Comparison of ENCODE assay signal across 8 cellular contexts in genomic region chr6:37102299-37103168, GRCh38.
A peak's percentile ranks its signal among the peaks of the same experiment; 100 is the strongest.
DNase-seq lines count a peak whose midpoint lies in the region; ATAC-seq, FAIRE-seq and TF ChIP-seq lines count a peak whose summit lies in the region.

No MANE protein-coding gene starts in this region.

- no peak overlapping the region for H2AFZ ChIP-seq in HepG2 (ENCODE audit: low read length)

- H3K79me2 ChIP-seq in HepG2 (ENCODE audit: insufficient read depth, low read length): no peaks in the 10 kb centered on the region

- H3K27ac ChIP-seq in HepG2 (ENCODE audit: extremely low read length, insufficient read depth, low read length): peak overlapping the region; percentile 89

- TF ChIP-seq RAD21 in HepG2 (CRISPR knock-in tag; IDR thresholded peaks at IDR 0.05): peak; percentile 81

- DNase-seq in AG10803 (ENCODE audit: low read depth) (peak; percentile 93), NCI-H524 treated with DMSO at 0.1 percent for 48 hours (lab: John Stamatoyannopoulos, UW) (peak; percentile 85), dermis blood vessel endothelial cell (peak; percentile 86), HepG2 (ENCODE audit: low spot score) (peak; percentile 92)
- peak; percentile 57 to 58 for DNase-seq in activated CD4-positive, alpha-beta T cell treated with anti-CD3 and anti-CD28 coated beads, Interleukin-2, amount 50 U/mL, for 4 hours
- peak; percentile 42 for DNase-seq in stimulated activated CD4-positive, alpha-beta T cell treated with anti-CD3 and anti-CD28 coated beads, Interleukin-2, amount 100 ng/mL, for 4 hours (ENCODE audit: low read depth)

- peaks cover 87% of the 10 kb centered on the region for H3K4me1 ChIP-seq in HepG2 (ENCODE audit: insufficient read depth, low read length)

- TF ChIP-seq POLR2A in GM19099 (IDR thresholded peaks at IDR 0.05; ENCODE audit: extremely low read depth, insufficient read length, low read depth) (peak; percentile 52), HepG2 (IDR thresholded peaks at IDR 0.05; ENCODE audit: insufficient read depth in 1 of 2, low read depth in 2 of 2, low read length in 2 of 2) (peak; percentile 43 to 69; a peak in 2 of 4 replicates)

- POLR2A ChIA-PET in HepG2 (lab: Yijun Ruan, JAX): interaction anchor here (0.6 to 5.9 kb wide), 24 partner anchors 8 to 85 kb away, joined by 3 to 132 read pairs (median 6); partner anchors contain the start of gene PIM1

- no peaks in the 10 kb centered on the region for H3K9me3 ChIP-seq in HepG2 (ENCODE audit: low read length)

- ATAC-seq in HG03439 (IDR thresholded peaks at IDR 0.05; ENCODE audit: unreplicated experiment) (peak; percentile 73), HepG2 (peak; percentile 82)

- TF ChIP-seq EP300 in HepG2 (IDR thresholded peaks at IDR 0.05; ENCODE audit: low read depth in 2 of 2, low read length in 2 of 2) (peak; percentile 50 to 95; a peak in 3 of 4 replicates), HepG2 (CRISPR knock-in tag; IDR thresholded peaks at IDR 0.05; ENCODE audit: borderline replicate concordance) (peak; percentile 20; the same call in 1 of the 2 replicates)

- BruUV-seq in HepG2 (replicated peaks; lab: Mats Ljungman, UMichigan): no TSS peak

- TF ChIP-seq CTCF in AG10803 (conservative IDR thresholded peaks at IDR 0.05; ENCODE audit: low read length) (no peak), HepG2 (CRISPR knock-in tag; IDR thresholded peaks at IDR 0.05) (peak; percentile 38; the same call in 1 of the 2 replicates)

- H4K20me1 ChIP-seq in HepG2 (ENCODE audit: insufficient read depth, low read length): no peaks in the 10 kb centered on the region

- WGBS in HepG2 (ENCODE audit: low lambda C conversion rate): under 1% methylated on average over 24 of the region's 36 CpGs

- FAIRE-seq in HepG2 (lab: Jason Lieb, UNC): no peak

- H3K27me3 ChIP-seq in HepG2 (ENCODE audit: control insufficient read depth in 1 of 2, insufficient read depth in 2 of 2, low read length in 2 of 2): no peaks in the 10 kb centered on the region

- intact Hi-C loops in HepG2 (cut with micrococcal nuclease; ENCODE audit: unreplicated experiment): no loop called here

- peak overlapping the region; percentile 55 for H3K4me3 ChIP-seq in AG10803 (ENCODE audit: low read length)
- peak overlapping the region; percentile 19 to 69 (median 54) for H3K4me3 ChIP-seq in HepG2 (replicated peaks in 1 of 3; ENCODE audit: insufficient read depth in 1 of 3, low read depth in 2 of 3, low read length in 3 of 3)

- CTCF ChIA-PET in HepG2 (lab: Yijun Ruan, JAX; ENCODE audit: low intra/inter-chr PET ratio, low total read pairs): interaction anchor here (1.2 kb wide), 1 partner anchor 44 kb away, joined by 3 read pairs; no protein-coding TSS in a partner anchor

- H3K36me3 ChIP-seq in HepG2 (replicated peaks in 1 of 2; ENCODE audit: control insufficient read depth in 1 of 2, insufficient read depth in 2 of 2, low read length in 2 of 2): no peaks in the 10 kb centered on the region

- H3K9ac ChIP-seq in HepG2 (ENCODE audit: insufficient read depth, low read depth, low read length): peak overlapping the region; percentile 82

- in situ Hi-C loops in HepG2 (cut with HindIII; ENCODE audit: extremely low pct_ligation_motif_present, low pct_unique_long_range_greater_than_20kb): loop anchor here (5.0 kb wide), 1 partner anchor 50 kb away; no protein-coding TSS in a partner anchor

- peak overlapping the region; percentile 96 for H3K4me2 ChIP-seq in HepG2 (ENCODE audit: low read depth, low read length)

TF ChIP-seq in HepG2, 621 proteins besides CTCF, POLR2A, EP300 and RAD21 (continues in another document):
- TF ChIP-seq MEF2D (CRISPR knock-in tag; IDR thresholded peaks at IDR 0.05) (peak; percentile 48; the same call in 1 of the 2 replicates), FOXO1 (CRISPR knock-in tag; IDR thresholded peaks at IDR 0.05) (peak; percentile 65; the same call in 1 of the 2 replicates), YY1 (IDR thresholded peaks at IDR 0.05; ENCODE audit: insufficient read depth, insufficient replicate concordance, low read depth, low read length) (no peak), ZNF883 (CRISPR knock-in tag; IDR thresholded peaks at IDR 0.05; ENCODE audit: not compliant biosample characterization) (peak; percentile 26), ZNF263 (CRISPR knock-in tag; IDR thresholded peaks at IDR 0.05) (peak; percentile 76), TOPORS (CRISPR knock-in tag; IDR thresholded peaks at IDR 0.05) (0 out of 2 replicates have a peak, but pooled peaks have one; percentile 43), CENPBD1 (CRISPR knock-in tag; IDR thresholded peaks at IDR 0.05; ENCODE audit: borderline replicate concordance, low read depth) (no peak), MIER2 (CRISPR knock-in tag; IDR thresholded peaks at IDR 0.05) (no peak), SRSF4 (IDR thresholded peaks at IDR 0.05; ENCODE audit: low read depth, low read length, poor library complexity, severe bottlenecking) (no peak), ZNF354B (CRISPR knock-in tag; IDR thresholded peaks at IDR 0.05) (no peak), ZKSCAN1 (IDR thresholded peaks at IDR 0.05; ENCODE audit: low read length) (no peak), NCOA2 (CRISPR knock-in tag; IDR thresholded peaks at IDR 0.05) (peak; percentile 61), FOSL1 (CRISPR knock-in tag; IDR thresholded peaks at IDR 0.05; ENCODE audit: borderline replicate concordance) (no peak), ATAD3A (CRISPR knock-in tag; IDR thresholded peaks at IDR 0.05) (no peak), ZNF674 (CRISPR knock-in tag; IDR thresholded peaks at IDR 0.05; ENCODE audit: low read depth) (0 out of 2 replicates have a peak, but pooled peaks have one; percentile 21), HINFP (CRISPR knock-in tag; IDR thresholded peaks at IDR 0.05; ENCODE audit: low read depth) (peak; percentile 90), ZNF546 (CRISPR knock-in tag; conservative IDR thresholded peaks at IDR 0.05) (no peak; the same call in 1 of the 2 replicates), HBP1 (CRISPR knock-in tag; IDR thresholded peaks at IDR 0.05; ENCODE audit: low read depth) (no peak), ELF4 (CRISPR knock-in tag; IDR thresholded peaks at IDR 0.05; ENCODE audit: borderline replicate concordance) (no peak), TRAFD1 (CRISPR knock-in tag; IDR thresholded peaks at IDR 0.05; ENCODE audit: borderline replicate concordance) (0 out of 2 replicates have a peak, but pooled peaks have one; percentile 4), ZNF678 (CRISPR knock-in tag; IDR thresholded peaks at IDR 0.05) (no peak)
- TF ChIP-seq, protein P1, sequence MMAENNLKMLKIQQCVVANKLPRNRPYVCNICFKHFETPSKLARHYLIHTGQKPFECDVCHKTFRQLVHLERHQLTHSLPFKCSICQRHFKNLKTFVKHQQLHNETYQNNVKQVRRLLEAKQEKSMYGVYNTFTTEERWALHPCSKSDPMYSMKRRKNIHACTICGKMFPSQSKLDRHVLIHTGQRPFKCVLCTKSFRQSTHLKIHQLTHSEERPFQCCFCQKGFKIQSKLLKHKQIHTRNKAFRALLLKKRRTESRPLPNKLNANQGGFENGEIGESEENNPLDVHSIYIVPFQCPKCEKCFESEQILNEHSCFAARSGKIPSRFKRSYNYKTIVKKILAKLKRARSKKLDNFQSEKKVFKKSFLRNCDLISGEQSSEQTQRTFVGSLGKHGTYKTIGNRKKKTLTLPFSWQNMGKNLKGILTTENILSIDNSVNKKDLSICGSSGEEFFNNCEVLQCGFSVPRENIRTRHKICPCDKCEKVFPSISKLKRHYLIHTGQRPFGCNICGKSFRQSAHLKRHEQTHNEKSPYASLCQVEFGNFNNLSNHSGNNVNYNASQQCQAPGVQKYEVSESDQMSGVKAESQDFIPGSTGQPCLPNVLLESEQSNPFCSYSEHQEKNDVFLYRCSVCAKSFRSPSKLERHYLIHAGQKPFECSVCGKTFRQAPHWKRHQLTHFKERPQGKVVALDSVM (CRISPR knock-in tag; IDR thresholded peaks at IDR 0.05): peak; percentile 76

Comparison
In these comparisons a context has a peak if more than half of its experiments do, and no peak if none do; other contexts are left out.
1. Peak in every context shown above with its lines: DNase-seq, ATAC-seq, H3K4me3 ChIP-seq and H3K27ac ChIP-seq.
2. DNase-seq: peak in every context shown above with its lines; median percentile 93 in AG10803; 92 in HepG2; 86 in dermis blood vessel endothelial cell; 85 in NCI-H524 treated with DMSO at 0.1 percent for 48 hours; 58 in activated CD4-positive, alpha-beta T cell treated with anti-CD3 and anti-CD28 coated beads, Interleukin-2, amount 50 U/mL, for 4 hours; 42 in stimulated activated CD4-positive, alpha-beta T cell treated with anti-CD3 and anti-CD28 coated beads, Interleukin-2, amount 100 ng/mL, for 4 hours.